8 cellular contexts compared by ENCODE assay signal in genomic region chr21:6436971-6437833, GRCh38.
DNase-seq lines count a peak whose midpoint lies in the region; ATAC-seq, FAIRE-seq and TF ChIP-seq lines count a peak whose summit lies in the region.
"Not testable (repeated sequence)": the region's sequence is repeated elsewhere in the genome, so short reads cannot be mapped to it uniquely, and the experiment has no call there.

No MANE protein-coding gene starts in this region.

- intact Hi-C loops in CD8-positive, alpha-beta T cell (cut with DNase I, micrococcal nuclease); heart right ventricle (cut with DNase I); pancreas (cut with DNase I); aorta (cut with DNase I): not testable (repeated sequence)

- H3K27me3 Mint-ChIP-seq in CD8-positive, alpha-beta T cell (ENCODE audit: low read depth); T-cell; activated T-cell treated with anti-CD3 and anti-CD28 coated beads, Interleukin-2, amount 50 U/mL, for 24 hours; central memory CD8-positive, alpha-beta T cell: not testable (repeated sequence)

- not testable (repeated sequence) for H3K4me3 ChIP-seq in CD8-positive, alpha-beta T cell (ENCODE audit: low read depth, low read length); heart right ventricle; pancreas; aorta (ENCODE audit: low read length in 2 of 2)

- peak overlapping the region; percentile 49 for H3K4me3 Mint-ChIP-seq in CD8-positive, alpha-beta T cell
- peak overlapping the region in 1 of 3 donors; percentile 3 for H3K4me3 Mint-ChIP-seq in T-cell
- not testable (repeated sequence) for H3K4me3 Mint-ChIP-seq in activated T-cell treated with anti-CD3 and anti-CD28 coated beads, Interleukin-2, amount 50 U/mL, for 24 hours; central memory CD8-positive, alpha-beta T cell

- CTCF ChIA-PET in CD8-positive, alpha-beta T cell (lab: Charles Lee); T-cell (lab: Charles Lee): not testable (repeated sequence)

- not testable (repeated sequence) for H3K9me3 ChIP-seq in CD8-positive, alpha-beta T cell (ENCODE audit: low read length); heart right ventricle; pancreas; aorta (ENCODE audit: control insufficient read depth, low read length)

- H3K27me3 ChIP-seq in CD8-positive, alpha-beta T cell (ENCODE audit: insufficient read depth, low read length); heart right ventricle; pancreas; aorta (ENCODE audit: control insufficient read depth in 1 of 2, insufficient read depth in 2 of 2, low read length in 1 of 2): not testable (repeated sequence)

- H3K36me3 Mint-ChIP-seq in CD8-positive, alpha-beta T cell; T-cell; activated T-cell treated with anti-CD3 and anti-CD28 coated beads, Interleukin-2, amount 50 U/mL, for 24 hours (ENCODE audit: low read depth); central memory CD8-positive, alpha-beta T cell (ENCODE audit: insufficient read depth): not testable (repeated sequence)

- not testable (repeated sequence) for H3K9me3 Mint-ChIP-seq in CD8-positive, alpha-beta T cell; T-cell; activated T-cell treated with anti-CD3 and anti-CD28 coated beads, Interleukin-2, amount 50 U/mL, for 24 hours; central memory CD8-positive, alpha-beta T cell

- 48% methylated on average over 7 of the region's 21 CpGs; no CpG with 5 or more reads in 1 of the 2 donors for WGBS in heart right ventricle, 2 donors
- WGBS in pancreas, 2 donors = no CpG with 5 or more reads among the region's 21 CpGs
- WGBS in aorta, 2 donors = no CpG with 5 or more reads among the region's 21 CpGs

- H3K27ac ChIP-seq in CD8-positive, alpha-beta T cell (ENCODE audit: low read depth, low read length); heart right ventricle; aorta (ENCODE audit: low read depth in 1 of 2, low read length in 2 of 2): not testable (repeated sequence)
- peak overlapping the region in 1 of 4 donors; percentile 44 for H3K27ac ChIP-seq in pancreas

- not testable (repeated sequence) for H3K4me1 ChIP-seq in CD8-positive, alpha-beta T cell (ENCODE audit: insufficient read depth, low read length); heart right ventricle; pancreas; aorta (ENCODE audit: control insufficient read depth in 1 of 2, insufficient read depth in 2 of 2, low read length in 2 of 2)

- FAIRE-seq in pancreas (lab: Jason Lieb, UNC) = not testable (repeated sequence)

- POLR2A ChIA-PET in CD8-positive, alpha-beta T cell (lab: Charles Lee); T-cell (lab: Charles Lee): not testable (repeated sequence)

- DNase-seq in CD8-positive, alpha-beta T cell; T-cell; activated T-cell treated with anti-CD3 and anti-CD28 coated beads, Interleukin-2, amount 50 U/mL, for 24 hours; central memory CD8-positive, alpha-beta T cell (ENCODE audit: low spot score in 2 of 2); heart right ventricle; aorta: not testable (repeated sequence)
- DNase-seq in medulla oblongata (ENCODE audit: extremely low spot score) (peak; percentile 1), pancreas (peak in 2 of 6 donors; percentile 12 to 27)

- not testable (repeated sequence) for H3K36me3 ChIP-seq in CD8-positive, alpha-beta T cell (ENCODE audit: insufficient read depth, low read length); heart right ventricle; pancreas; aorta (ENCODE audit: control insufficient read depth in 1 of 2, insufficient read depth in 2 of 2, low read length in 1 of 2)

- H3K4me1 Mint-ChIP-seq in CD8-positive, alpha-beta T cell (ENCODE audit: low read depth); T-cell; activated T-cell treated with anti-CD3 and anti-CD28 coated beads, Interleukin-2, amount 50 U/mL, for 24 hours (ENCODE audit: low read depth); central memory CD8-positive, alpha-beta T cell: not testable (repeated sequence)

- peak; percentile 52 for ATAC-seq in CD8-positive, alpha-beta T cell
- peak; percentile 74 to 91 (median 76) for ATAC-seq in T-cell (replicated peaks in 1 of 4)
- peak; percentile 54 for ATAC-seq in central memory CD8-positive, alpha-beta T cell (replicated peaks; ENCODE audit: extremely low read depth, poor library complexity, severe bottlenecking)
- peak; percentile 81 to 96 (median 90) for ATAC-seq in heart right ventricle
- peak; percentile 74 to 93 (median 82) for ATAC-seq in pancreas
- peak; percentile 84 for ATAC-seq in aorta (ENCODE audit: low FRiP score)

- TF ChIP-seq CTCF in CD8-positive, alpha-beta T cell (IDR thresholded peaks at IDR 0.05); heart right ventricle (IDR thresholded peaks at IDR 0.05); pancreas (IDR thresholded peaks at IDR 0.05): not testable (repeated sequence)

- not testable (repeated sequence) for H3K27ac Mint-ChIP-seq in CD8-positive, alpha-beta T cell; central memory CD8-positive, alpha-beta T cell (ENCODE audit: low read depth)
- peak overlapping the region; percentile 80 to 87 for H3K27ac Mint-ChIP-seq in T-cell
- peak overlapping the region; percentile 37 for H3K27ac Mint-ChIP-seq in activated T-cell treated with anti-CD3 and anti-CD28 coated beads, Interleukin-2, amount 50 U/mL, for 24 hours
